1 cellular context compared by ENCODE assay signal in the genomic region with DNA sequence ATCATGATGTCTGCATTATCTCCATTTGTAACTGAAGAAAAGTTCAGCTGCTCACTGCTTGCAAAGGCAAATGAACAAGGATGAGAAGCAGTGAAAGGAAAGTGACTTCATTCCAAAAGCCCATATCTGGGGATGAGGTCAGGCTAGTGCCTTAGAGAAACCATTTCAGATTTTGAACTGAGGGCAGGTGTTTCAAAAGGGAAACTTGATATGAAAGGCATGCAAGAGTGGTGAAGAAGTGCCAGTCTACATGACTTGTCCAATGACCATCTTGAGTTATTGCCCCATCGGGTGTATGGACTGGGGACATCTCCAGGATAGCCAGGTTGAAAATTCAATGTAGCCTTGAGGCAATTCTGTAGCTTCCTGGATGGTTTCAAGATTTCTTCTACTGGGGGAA.
TF ChIP-seq lines count a peak whose summit lies in the region.

No MANE protein-coding gene starts in this region.

TF ChIP-seq in HepG2, 621 proteins besides CTCF, POLR2A, EP300 and RAD21:
- no peak for TF ChIP-seq ZNF780A (CRISPR knock-in tag; IDR thresholded peaks at IDR 0.05)
- TF ChIP-seq SOX6 (IDR thresholded peaks at IDR 0.05): no peak
- 0 out of 2 replicates have a peak, but pooled peaks have one; percentile 0 for TF ChIP-seq SOX6 (CRISPR knock-in tag; IDR thresholded peaks at IDR 0.05)
